Comparison of ENCODE assay signal across 8 cellular contexts in the genomic region with DNA sequence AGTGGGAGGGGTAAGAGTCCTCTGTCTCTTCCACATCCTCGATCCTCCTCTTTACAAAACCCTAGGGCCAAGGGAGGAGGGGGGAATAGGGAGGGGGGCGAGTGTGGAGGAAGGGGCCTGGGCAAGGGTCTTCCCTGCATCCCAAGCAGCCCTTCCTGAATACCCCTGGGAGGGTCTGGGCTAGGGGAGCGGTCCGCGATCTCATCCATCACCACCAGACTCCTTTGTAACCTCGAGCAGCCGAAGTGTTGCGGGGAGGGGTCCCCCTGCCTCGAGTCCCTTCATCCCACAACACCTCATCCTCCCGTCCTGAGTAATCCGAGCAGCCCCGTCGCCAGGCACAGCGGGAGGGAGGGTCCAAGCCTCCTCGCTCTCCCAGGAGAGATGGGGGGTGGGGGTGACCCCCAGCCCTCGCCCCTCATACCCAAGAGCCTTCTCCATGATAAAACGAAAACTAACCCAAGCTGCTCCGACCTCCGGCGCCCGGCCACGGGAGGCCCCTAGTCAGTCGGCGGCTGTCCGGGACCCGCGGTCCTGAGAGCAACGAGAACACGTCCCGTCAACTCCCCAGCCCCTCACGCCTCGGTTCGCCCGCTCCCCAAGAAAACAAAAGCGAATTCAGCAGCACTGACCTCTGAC. TPM values are rescaled to one million over a fixed set of nuclear protein-coding genes. Genes with fewer than 3 reads are reported as not detected.
DNase-seq lines count a peak whose midpoint lies in the region; ATAC-seq and TF ChIP-seq lines count a peak whose summit lies in the region.

No MANE protein-coding gene starts in this region.

- intact Hi-C loops in breast epithelium (cut with DNase I; ENCODE audit: low total_unique reads) = no loop called here

- ATAC-seq in GM19025 (IDR thresholded peaks at IDR 0.05; ENCODE audit: low read depth, unreplicated experiment) = peak; percentile 9

- H3K27me3 ChIP-seq in HUES6 (ENCODE audit: control insufficient read depth, insufficient read depth, low read length) (peaks cover 28% of the 10 kb centered on the region), breast epithelium (peaks cover 2% of the 10 kb centered on the region in 2 donors), mononuclear cell (ENCODE audit: insufficient read depth, low read length) (peaks cover 35% of the 10 kb centered on the region)

- no peak for DNase-seq in AG09309 (ENCODE audit: low read depth)
- DNase-seq in breast epithelium (ENCODE audit: low spot score in 2 of 2) = no peak
- DNase-seq in stimulated activated CD4-positive, alpha-beta T cell treated with anti-CD3 and anti-CD28 coated beads, Interleukin-1b, Interleukin-23, amount 100 ng/mL, for 48 hours = no peak
- no peak for DNase-seq in GM03348 (ENCODE audit: low spot score)
- DNase-seq in erythroblast (lab: John Stamatoyannopoulos, UW) = no peak

- H3K9me3 ChIP-seq in HUES6 (ENCODE audit: control insufficient read depth, insufficient read depth, low read depth, low read length) = no peaks in the 10 kb centered on the region
- no peaks in the 10 kb centered on the region for H3K9me3 ChIP-seq in breast epithelium
- no peaks in the 10 kb centered on the region for H3K9me3 ChIP-seq in mononuclear cell (ENCODE audit: low read depth, low read length)

- H3K36me3 ChIP-seq in HUES6 (ENCODE audit: control insufficient read depth, insufficient read depth, low read length) (no peaks in the 10 kb centered on the region), breast epithelium (no peaks in the 10 kb centered on the region)

- H3K4me3 ChIP-seq in AG09309 (ENCODE audit: control insufficient read depth, low read depth, low read length) (peak overlapping the region; percentile 42), HUES6 (ENCODE audit: low read depth, low read length) (peak overlapping the region; percentile 49), breast epithelium (peak overlapping the region; percentile 42 to 66 (median 54)), mononuclear cell (ENCODE audit: low read length) (peak overlapping the region; percentile 36)

- TF ChIP-seq POLR2A in breast epithelium (IDR thresholded peaks at IDR 0.05) (no peak), erythroblast (IDR thresholded peaks at IDR 0.05; ENCODE audit: low read length) (no peak)

- H3K4me1 ChIP-seq in HUES6 (ENCODE audit: control insufficient read depth, insufficient read depth, low read length) (no peaks in the 10 kb centered on the region), breast epithelium (peaks cover 9 to 11% of the 10 kb centered on the region in 2 donors), mononuclear cell (ENCODE audit: insufficient read depth, low read length) (peaks cover 26% of the 10 kb centered on the region)

- H3K9ac ChIP-seq in HUES6 (ENCODE audit: low read length) = no peak overlapping the region

- TF ChIP-seq CTCF in AG09309 (IDR thresholded peaks at IDR 0.05; ENCODE audit: control insufficient read depth, insufficient read depth, low read depth, low read length, missing control alignments) = no peak
- TF ChIP-seq CTCF in breast epithelium (IDR thresholded peaks at IDR 0.05) = no peak

- no peak overlapping the region for H3K27ac ChIP-seq in HUES6 (ENCODE audit: low read depth, low read length)
- H3K27ac ChIP-seq in breast epithelium = no peak overlapping the region

RNA-seq across cellular contexts. Expression of gene SMPD3, which starts 0.5 kb away (rescaled TPM):
- total RNA-seq in breast epithelium (10 to 100 TPM in 1 of 3 donors, 1 to 10 TPM in 1, under 1 TPM in 1; under 0.01 to 15.4 (median 2.9) TPM), mononuclear cell (2.6 TPM)
